Comparison of ENCODE assay signal across 8 cellular contexts in genomic region chr12:120301962-120302815, GRCh38. TPM values are rescaled to one million over a fixed set of nuclear protein-coding genes. Genes with fewer than 3 reads are reported as not detected.
DNase-seq lines count a peak whose midpoint lies in the region; ATAC-seq, FAIRE-seq and TF ChIP-seq lines count a peak whose summit lies in the region.

A gene with protein sequence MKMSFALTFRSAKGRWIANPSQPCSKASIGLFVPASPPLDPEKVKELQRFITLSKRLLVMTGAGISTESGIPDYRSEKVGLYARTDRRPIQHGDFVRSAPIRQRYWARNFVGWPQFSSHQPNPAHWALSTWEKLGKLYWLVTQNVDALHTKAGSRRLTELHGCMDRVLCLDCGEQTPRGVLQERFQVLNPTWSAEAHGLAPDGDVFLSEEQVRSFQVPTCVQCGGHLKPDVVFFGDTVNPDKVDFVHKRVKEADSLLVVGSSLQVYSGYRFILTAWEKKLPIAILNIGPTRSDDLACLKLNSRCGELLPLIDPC (plus strand): TSS chr12:120302321. CDS start chr12:120303562, 1,241 bp downstream.

- peak; percentile 85 for DNase-seq in AG04450 (ENCODE audit: low read depth, low spot score)
- peak; percentile 88 for DNase-seq in NCI-H2196 treated with DMSO at 0.1 percent for 48 hours (lab: John Stamatoyannopoulos, UW; ENCODE audit: unreplicated experiment)
- DNase-seq in central memory CD8-positive, alpha-beta T cell (ENCODE audit: low spot score in 2 of 2) = peak; percentile 81
- peak; percentile 79 to 92 (median 83) for DNase-seq in stimulated activated CD4-positive, alpha-beta T cell treated with anti-CD3 and anti-CD28 coated beads, Interleukin-12 subunit alpha, Interleukin-12 subunit beta, amount 100 ng/mL, for 48 hours (ENCODE audit: low read depth in 2 of 3, low spot score in 1 of 3)

- no peaks in the 10 kb centered on the region for H3K27me3 ChIP-seq in AG04450 (ENCODE audit: control insufficient read depth, insufficient read depth, low read length)

- H3K4me3 Mint-ChIP-seq in central memory CD8-positive, alpha-beta T cell = peak within 1 kb of the TSS; percentile 88

- TF ChIP-seq CTCF in AG04450 (IDR thresholded peaks at IDR 0.05; ENCODE audit: low read depth, low read length) (peak; percentile 80), WI38 (IDR thresholded peaks at IDR 0.05; ENCODE audit: low read depth, low read length) (peak; percentile 80)

- H3K4me3 ChIP-seq in AG04450 (ENCODE audit: low read depth, low read length) (peak within 1 kb of the TSS; percentile 76), WI38 (ENCODE audit: low read depth, low read length) (peak within 1 kb of the TSS; percentile 80)

- peak; percentile 98 for FAIRE-seq in islet of Langerhans (lab: Jason Lieb, UNC)

- H3K9me3 ChIP-seq in AG04450 (ENCODE audit: control insufficient read depth, insufficient read depth, low read length) = no peaks in the 10 kb centered on the region

- peaks cover 11% of the 10 kb centered on the region for H3K4me1 Mint-ChIP-seq in central memory CD8-positive, alpha-beta T cell

- ATAC-seq in GM18873 (IDR thresholded peaks at IDR 0.05; ENCODE audit: low FRiP score, unreplicated experiment) = peak; percentile 86
- ATAC-seq in HG03139 (IDR thresholded peaks at IDR 0.05; ENCODE audit: unreplicated experiment) = peak; percentile 94
- ATAC-seq in central memory CD8-positive, alpha-beta T cell (replicated peaks; ENCODE audit: extremely low read depth, poor library complexity, severe bottlenecking) = peak; percentile 98

- peaks cover 4% of the 10 kb centered on the region for H3K36me3 Mint-ChIP-seq in central memory CD8-positive, alpha-beta T cell (ENCODE audit: insufficient read depth)

- no peak within 1 kb of the TSS for H3K27ac Mint-ChIP-seq in central memory CD8-positive, alpha-beta T cell (ENCODE audit: low read depth)

- no peaks in the 10 kb centered on the region for H3K27me3 Mint-ChIP-seq in central memory CD8-positive, alpha-beta T cell

- POLR2A ChIA-PET in AG04450 (lab: Yijun Ruan, JAX) = interaction anchor here (0.6 to 1.4 kb wide), 8 partner anchors 10 to 1094 kb away, joined by 3 to 86 read pairs (median 6); partner anchors contain the start of genes RNU4-1, RNU4-2 and RPLP0

- CTCF ChIA-PET in AG04450 (lab: Charles Lee) = interaction anchor here (0.5 to 3.0 kb wide), 38 partner anchors 8 to 216 kb away, joined by 3 to 49 read pairs (median 3); partner anchors contain the start of genes COX6A1, DYNLL1, RNU4-1 and RNU4-2

- no peaks in the 10 kb centered on the region for H3K9me3 Mint-ChIP-seq in central memory CD8-positive, alpha-beta T cell

- H3K27ac ChIP-seq in AG04450 (ENCODE audit: low read depth, low read length) = peak within 1 kb of the TSS; percentile 86

RNA-seq across cellular contexts. Expression of the gene that starts here (rescaled TPM):
- 1.4 and 1.9 TPM in 2 replicates for polyA plus RNA-seq in AG04450 (2011; rRNA removed)
- 1.6 and 2.6 TPM in 2 replicates for polyA minus RNA-seq in AG04450 (2011; rRNA and poly(A)+ RNA removed)

Comparison
In these comparisons a context has a peak if more than half of its experiments do, and no peak if none do; other contexts are left out.
1. Peak in every context shown above with its lines: DNase-seq, ATAC-seq, H3K4me3 ChIP-seq and H3K27ac ChIP-seq.